In the genomic region with DNA sequence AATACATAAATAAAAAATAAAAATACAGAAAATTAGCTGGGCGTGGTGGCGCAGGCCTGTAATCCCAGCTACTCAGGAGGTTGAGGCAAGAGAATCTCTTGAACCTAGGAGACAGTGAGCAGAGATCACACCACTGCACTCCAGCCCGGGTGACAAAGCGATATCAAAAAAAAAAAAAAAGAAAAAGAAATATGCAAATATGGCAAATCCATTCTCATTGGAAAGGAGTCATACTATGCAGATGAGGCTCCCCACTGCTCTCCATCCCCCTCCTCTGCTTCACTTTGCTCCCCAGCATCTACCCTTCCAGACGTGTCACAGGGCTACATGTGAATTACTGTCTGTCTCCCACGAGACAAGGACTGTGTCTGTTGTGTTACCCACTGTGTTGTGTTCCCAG, we compare ENCODE assay signal across 17 cellular contexts. TPM values are rescaled to one million over a fixed set of nuclear protein-coding genes. Genes with fewer than 3 reads are reported as not detected.
DNase-seq lines count a peak whose midpoint lies in the region; ATAC-seq, FAIRE-seq and TF ChIP-seq lines count a peak whose summit lies in the region.
"Had no signal": no experiment of that assay in that cellular context is flagged by ENCODE, and none has a peak within 500 bp of the region (broad histone marks: within the 10 kb centered on the region; RNA-seq: fewer than 3 reads in every experiment).

No MANE protein-coding gene starts in this region.

- no peaks in the 10 kb centered on the region for H3K36me3 ChIP-seq in DOHH2 (ENCODE audit: control insufficient read depth, low read length)
- no peaks in the 10 kb centered on the region for H3K36me3 ChIP-seq in Karpas-422 (ENCODE audit: insufficient read depth, low read length)
- no peaks in the 10 kb centered on the region for H3K36me3 ChIP-seq in H1 (ENCODE audit: control insufficient read depth in 2 of 4, insufficient read depth in 4 of 4, low read length in 3 of 4)
- H3K36me3 ChIP-seq in gastrocnemius medialis: no peaks in the 10 kb centered on the region
- no peaks in the 10 kb centered on the region for H3K36me3 ChIP-seq in uterus

- peak overlapping the region; percentile 87; the same call in 1 of the 2 replicates for H2BK5ac ChIP-seq in H1 (ENCODE audit: low read depth, low read length)

- ATAC-seq in gastrocnemius medialis: no peak
- ATAC-seq in naive thymus-derived CD8-positive, alpha-beta T cell: no peak

- intact Hi-C loops in gastrocnemius medialis (cut with DNase I; ENCODE audit: low total_unique reads): no loop called here
- intact Hi-C loops in uterus (cut with DNase I; ENCODE audit: low total_unique reads): no loop called here

- H3K23ac ChIP-seq in H1 (ENCODE audit: insufficient read length): no peak overlapping the region

- no peak overlapping the region for H3K4ac ChIP-seq in H1 (replicated peaks; ENCODE audit: insufficient read length, low read depth, low read length)

- H3K4me1 ChIP-seq in DOHH2 (ENCODE audit: control insufficient read depth, low read length) (peaks cover 27% of the 10 kb centered on the region), Karpas-422 (ENCODE audit: low read length) (peaks cover 3% of the 10 kb centered on the region; the same call in 1 of the 2 replicates), H1 (replicated peaks in 1 of 4; ENCODE audit: control insufficient read depth in 3 of 4, insufficient read depth in 4 of 4, low read length in 3 of 4) (peaks cover 0 to 14% (median 7%) of the 10 kb centered on the region in 4 experiments; a peak in 6 of 7 replicates), gastrocnemius medialis (peaks cover 34 to 37% of the 10 kb centered on the region in 2 donors), uterus (no peaks in the 10 kb centered on the region)

- WGBS in H1 (ENCODE audit: extremely low coverage in 1 of 2, insufficient coverage in 1 of 2, insufficient read length in 1 of 2, insufficient replicate concordance in 2 of 2, low coverage in 1 of 2, low lambda C conversion rate in 2 of 2, missing lambda C conversion rate in 1 of 2), 2 experiments: 84% methylated on average over 5 of the region's 6 CpGs; no CpG with 5 or more reads in 1 of the 2 experiments

- peak overlapping the region; percentile 12; the same call in 1 of the 2 replicates for H2BK15ac ChIP-seq in H1 (ENCODE audit: low read length)

- no peak overlapping the region for H2BK120ac ChIP-seq in H1 (replicated peaks; ENCODE audit: low read depth, low read length)

- H4K20me1 ChIP-seq in DOHH2 (ENCODE audit: control insufficient read depth, insufficient read depth, low read depth, low read length) (no peaks in the 10 kb centered on the region), Karpas-422 (ENCODE audit: insufficient read depth, low read depth, low read length) (no peaks in the 10 kb centered on the region), H1 (replicated peaks in 1 of 2; ENCODE audit: control insufficient read depth in 1 of 2, insufficient read depth in 2 of 2, low read length in 2 of 2) (no peaks in the 10 kb centered on the region)

- peaks cover 4 to 15% (median 10%) of the 10 kb centered on the region in 5 donors for H3K27me3 Mint-ChIP-seq in naive thymus-derived CD8-positive, alpha-beta T cell

- H3K27me3 ChIP-seq in DOHH2 (ENCODE audit: control insufficient read depth, low read length) (peaks cover under 1% of the 10 kb centered on the region; the same call in 1 of the 2 replicates), Karpas-422 (ENCODE audit: low read length) (no peaks in the 10 kb centered on the region; the same call in 1 of the 2 replicates), H1 (replicated peaks in 1 of 4; ENCODE audit: control insufficient read depth in 3 of 4, extremely low read depth in 1 of 4, insufficient read depth in 3 of 4, low read length in 3 of 4) (no peaks in the 10 kb centered on the region), gastrocnemius medialis (no peaks in the 10 kb centered on the region), uterus (no peaks in the 10 kb centered on the region)

- no peaks in the 10 kb centered on the region for H3K23me2 ChIP-seq in H1 (ENCODE audit: low read depth, low read length)

- H2AFZ ChIP-seq in Karpas-422 (ENCODE audit: low read length): no peak overlapping the region
- no peak overlapping the region for H2AFZ ChIP-seq in H1 (ENCODE audit: low read length)

- peak overlapping the region in 2 of 10 donors; percentile 23 to 78 for H3K27ac Mint-ChIP-seq in naive thymus-derived CD8-positive, alpha-beta T cell

- H3K14ac ChIP-seq in H1 (ENCODE audit: insufficient read length): no peak overlapping the region

- peak overlapping the region; percentile 75 for H2BK12ac ChIP-seq in H1 (ENCODE audit: low read depth, low read length)

- TF ChIP-seq CTCF in DOHH2 (IDR thresholded peaks at IDR 0.05; ENCODE audit: low read depth, low read length, poor library complexity, severe bottlenecking) (no peak), H1 (IDR thresholded peaks at IDR 0.05; ENCODE audit: control extremely low read depth in 1 of 3, insufficient read depth in 1 of 3, low read depth in 1 of 3, low read length in 3 of 3) (no peak), gastrocnemius medialis (IDR thresholded peaks at IDR 0.05 in 4 of 5, conservative IDR thresholded peaks at IDR 0.05 in 1 of 5) (no peak), uterus (IDR thresholded peaks at IDR 0.05) (no peak)

- H3K9ac ChIP-seq in Karpas-422 (ENCODE audit: low read length): no peak overlapping the region
- H3K9ac ChIP-seq in H1 (replicated peaks in 1 of 4; ENCODE audit: extremely low read depth in 1 of 4, low read depth in 3 of 4, low read length in 3 of 4): no peak overlapping the region

- peaks cover 0 to 13% (median 3%) of the 10 kb centered on the region in 4 donors for H3K4me1 Mint-ChIP-seq in naive thymus-derived CD8-positive, alpha-beta T cell

- H3K18ac ChIP-seq in H1 (ENCODE audit: extremely low read depth, low read length): no peak overlapping the region

- CTCF ChIA-PET in H1 (lab: Charles Lee; ENCODE audit: partially characterized antibody): interaction anchor here (0.8 to 3.0 kb wide), 7 partner anchors 9 to 146 kb away, joined by 3 to 19 read pairs (median 3); no protein-coding TSS in a partner anchor

- H3K9me3 ChIP-seq in DOHH2 (ENCODE audit: control insufficient read depth, insufficient read depth, low read length) (peaks cover 7% of the 10 kb centered on the region; the same call in 1 of the 2 replicates), Karpas-422 (ENCODE audit: low read length) (no peaks in the 10 kb centered on the region), H1 (ENCODE audit: insufficient read depth in 2 of 2, low read depth in 1 of 2, low read length in 1 of 2) (peaks cover 3 to 7% of the 10 kb centered on the region in 2 experiments; a peak in 2 of 4 replicates), gastrocnemius medialis (no peaks in the 10 kb centered on the region), uterus (no peaks in the 10 kb centered on the region)

- H2BK20ac ChIP-seq in H1 (ENCODE audit: low read length): peak overlapping the region; percentile 66; the same call in 1 of the 2 replicates

- POLR2A ChIA-PET in H1 (lab: Charles Lee; ENCODE audit: partially characterized antibody): interaction anchor here (1.1 to 37.3 kb wide), 4 partner anchors 13 to 111 kb away, joined by 3 to 692 read pairs (median 4); a partner anchor contains a TSS
- POLR2A ChIA-PET in naive thymus-derived CD8-positive, alpha-beta T cell (lab: Charles Lee): no interaction called here

- no peaks in the 10 kb centered on the region for H3F3A ChIP-seq in DOHH2 (ENCODE audit: control insufficient read depth, insufficient read depth)

- H3K4me3 Mint-ChIP-seq in naive thymus-derived CD8-positive, alpha-beta T cell: no peak overlapping the region

- no peak overlapping the region for H3K56ac ChIP-seq in H1 (replicated peaks; ENCODE audit: insufficient read length, low read depth, low read length)

- peaks cover 0 to 14% (median 2%) of the 10 kb centered on the region in 9 donors for H3K9me3 Mint-ChIP-seq in naive thymus-derived CD8-positive, alpha-beta T cell

- no peak overlapping the region for H4K5ac ChIP-seq in H1 (ENCODE audit: insufficient read length, low read depth, low read length)

- H3K27ac ChIP-seq in DOHH2 (ENCODE audit: low read depth, low read length) (no peak overlapping the region), Karpas-422 (ENCODE audit: low read length) (no peak overlapping the region), H1 (ENCODE audit: low read depth, low read length) (no peak overlapping the region), gastrocnemius medialis (peak overlapping the region; percentile 86 to 92 (median 90)), uterus (no peak overlapping the region)

- no peak for FAIRE-seq in H1 (lab: Jason Lieb, UNC)

- no peak overlapping the region for H4K91ac ChIP-seq in H1 (replicated peaks; ENCODE audit: insufficient read length, low read length)

- 0 out of 2 replicates have a peak overlapping the region, but pooled peaks have one; percentile 3 for H3K4me2 ChIP-seq in DOHH2 (ENCODE audit: low read length)
- no peak overlapping the region for H3K4me2 ChIP-seq in Karpas-422 (ENCODE audit: low read depth, low read length, poor library complexity, severe bottlenecking)
- H3K4me2 ChIP-seq in H1 (ENCODE audit: insufficient read depth in 1 of 2, low read depth in 2 of 2, low read length in 2 of 2): no peak overlapping the region

- no peak overlapping the region for H4K8ac ChIP-seq in H1 (ENCODE audit: extremely low read depth, insufficient read depth, low read length)

- H3K79me2 ChIP-seq in DOHH2 (ENCODE audit: control insufficient read depth, low read length) (no peaks in the 10 kb centered on the region), Karpas-422 (ENCODE audit: low read length) (no peaks in the 10 kb centered on the region), H1 (ENCODE audit: control insufficient read depth in 1 of 2, insufficient read depth in 2 of 2, low read length in 2 of 2) (no peaks in the 10 kb centered on the region)

- no peaks in the 10 kb centered on the region for H3K79me1 ChIP-seq in H1 (ENCODE audit: low read depth, low read length)

- H3K9me2 ChIP-seq in DOHH2 (replicated peaks; ENCODE audit: control insufficient read depth, low read length): no peaks in the 10 kb centered on the region
- H3K9me2 ChIP-seq in Karpas-422 (replicated peaks; ENCODE audit: insufficient read depth, low read length): no peaks in the 10 kb centered on the region

- TF ChIP-seq RAD21 in H1 (IDR thresholded peaks at IDR 0.05 in 1 of 2, conservative IDR thresholded peaks at IDR 0.05 in 1 of 2; ENCODE audit: low read depth in 2 of 2, low read length in 2 of 2): no peak

- peak overlapping the region; percentile 75 for H2AK5ac ChIP-seq in H1 (ENCODE audit: low read depth, low read length)

- TF ChIP-seq POLR2A in H1 (IDR thresholded peaks at IDR 0.05; ENCODE audit: control extremely low read depth in 1 of 2, low read depth in 2 of 2, low read length in 2 of 2) (no peak), gastrocnemius medialis (IDR thresholded peaks at IDR 0.05) (no peak), uterus (IDR thresholded peaks at IDR 0.05) (no peak)

- H3K36me3 Mint-ChIP-seq in naive thymus-derived CD8-positive, alpha-beta T cell: no peaks in the 10 kb centered on the region

- in situ Hi-C loops in gastrocnemius medialis (cut with MboI; ENCODE audit: low sequenced_read_pairs in 4 of 4): no loop called here

- peak; percentile 63 for DNase-seq in Karpas-422
- DNase-seq in H1 (ENCODE audit: low read depth in 1 of 2, low spot score in 2 of 2): no peak
- no peak for DNase-seq in gastrocnemius medialis
- DNase-seq in naive thymus-derived CD8-positive, alpha-beta T cell: no peak
- DNase-seq in central memory CD4-positive, alpha-beta T cell: no peak
- no peak for DNase-seq in uterus
- DNase-seq: ACHN; AML-193; COR-L47; HCEC 1CT; NCI-H1436; NCI-H2029 treated with DMSO at 0.1 percent for 48 hours; NCI-H2171 treated with DMSO at 0.1 percent for 48 hours; NCI-H446 treated with DMSO at 0.1 percent for 48 hours; NK-92 treated with Interleukin-12 subunit alpha and Interleukin-12 subunit beta, amount 100 ng/mL, for 24 hours; OCI-M1 had no signal

- H3K4me3 ChIP-seq in DOHH2 (ENCODE audit: low read length) (no peak overlapping the region), Karpas-422 (ENCODE audit: low read length) (no peak overlapping the region), H1 (ENCODE audit: extremely low read depth in 1 of 4, insufficient read depth in 2 of 4, low read depth in 3 of 4, low read length in 4 of 4) (no peak overlapping the region), gastrocnemius medialis (no peak overlapping the region), uterus (no peak overlapping the region)

- no peak for TF ChIP-seq EP300 in H1 (IDR thresholded peaks at IDR 0.05; ENCODE audit: borderline replicate concordance in 1 of 2, low read depth in 2 of 2, low read length in 2 of 2)

RNA-seq across cellular contexts. Expression of a gene that starts 36.3 kb away (rescaled TPM):
- total RNA-seq in Karpas-422 (2014; rRNA removed; shearing (Covaris generic); ENCODE audit: low replicate concordance): 0.43 and 2.9 TPM in 2 replicates
- total RNA-seq in H1 (2021; fragmentation: NEBNext Ultra II Directional; extraction: Animal tissue kit (Norgen Biotek cat#: 25700)): 8.5 and 9.6 TPM in 2 replicates
- polyA plus RNA-seq in H1 (2011; rRNA removed): 3.9 and 5.5 TPM in 2 replicates
- 6.1 TPM for polyA plus RNA-seq in H1 (2011; cell fraction: cytosol; rRNA removed)
- 10.9 TPM for polyA plus RNA-seq in H1 (2011; cell fraction: nucleus; rRNA removed)
- 2.6 to 3.9 TPM (median 3.8 TPM) in 4 replicates for polyA plus RNA-seq in H1 (2012, experiment 1 of 2)
- polyA plus RNA-seq in H1 (2012, experiment 2 of 2): 4.1 TPM
- polyA plus RNA-seq in H1 (2013, experiment 1 of 2): 4.9 TPM
- 6.0 TPM for polyA plus RNA-seq in H1 (2013, experiment 2 of 2)
- 3.0 and 5.3 TPM in 2 replicates for polyA minus RNA-seq in H1 (2011; rRNA and poly(A)+ RNA removed)
- polyA minus RNA-seq in H1 (2011; cell fraction: cytosol; rRNA and poly(A)+ RNA removed): 5.7 TPM
- polyA minus RNA-seq in H1 (2011; cell fraction: nucleus; rRNA and poly(A)+ RNA removed): 3.5 TPM
- 10 to 100 TPM in 1 of 4 donors, 1 to 10 TPM in 3; 6.0 to 20.0 (median 8.9) TPM for total RNA-seq in gastrocnemius medialis
- 10 to 100 TPM in 1 of 2 experiments, 1 to 10 TPM in 1; 7.4 to 10.1 TPM for total RNA-seq in naive thymus-derived CD8-positive, alpha-beta T cell
- polyA plus RNA-seq in naive thymus-derived CD8-positive, alpha-beta T cell: 1 to 10 TPM; 1.0 to 3.9 (median 1.3) TPM
- 10 to 100 TPM in 1 of 4 donors, 1 to 10 TPM in 3; 2.0 to 24.8 (median 5.6) TPM for total RNA-seq in uterus

RNA-seq across cellular contexts. Expression of a gene that starts 38.3 kb away (rescaled TPM):
- 1,770 and 3,552 TPM in 2 replicates for total RNA-seq in Karpas-422 (2014; rRNA removed; shearing (Covaris generic); ENCODE audit: low replicate concordance)
- total RNA-seq in H1 (2021; fragmentation: NEBNext Ultra II Directional; extraction: Animal tissue kit (Norgen Biotek cat#: 25700)): 2,801 and 2,865 TPM in 2 replicates
- polyA plus RNA-seq in H1 (2011; rRNA removed): 5,362 and 5,466 TPM in 2 replicates
- polyA plus RNA-seq in H1 (2011; cell fraction: cytosol; rRNA removed): 8,556 TPM
- polyA plus RNA-seq in H1 (2011; cell fraction: nucleus; rRNA removed): 6,792 TPM
- 3,449 to 5,365 TPM (median 4,851 TPM) in 4 replicates for polyA plus RNA-seq in H1 (2012, experiment 1 of 2)
- polyA plus RNA-seq in H1 (2012, experiment 2 of 2): 2,078 TPM
- polyA plus RNA-seq in H1 (2013, experiment 1 of 2): 2,295 TPM
- polyA plus RNA-seq in H1 (2013, experiment 2 of 2): 2,292 TPM
- 1,769 and 1,871 TPM in 2 replicates for polyA minus RNA-seq in H1 (2011; rRNA and poly(A)+ RNA removed)
- polyA minus RNA-seq in H1 (2011; cell fraction: cytosol; rRNA and poly(A)+ RNA removed): 1,662 TPM
- 2,188 TPM for polyA minus RNA-seq in H1 (2011; cell fraction: nucleus; rRNA and poly(A)+ RNA removed)
- total RNA-seq in gastrocnemius medialis (100 to 1,000 TPM; 261 to 680 (median 391) TPM), uterus (1,000 to 10,000 TPM; 1,498 to 2,840 (median 2,333) TPM)
- 1,000 to 10,000 TPM; 3,621 to 3,622 TPM for total RNA-seq in naive thymus-derived CD8-positive, alpha-beta T cell
- 1,000 to 10,000 TPM; 4,219 to 5,383 (median 4,759) TPM for polyA plus RNA-seq in naive thymus-derived CD8-positive, alpha-beta T cell

Comparison
In these comparisons a context has a peak if more than half of its experiments do, and no peak if none do; other contexts are left out.
1. H3K27ac ChIP-seq: peak in gastrocnemius medialis (4 of 4); none in DOHH2 (single experiment), Karpas-422 (single experiment), H1 (single experiment) and uterus (0 of 2).